1 cellular context compared by ENCODE assay signal in genomic region chr3:178480795-178481194, GRCh38.
A peak's percentile ranks its signal among the peaks of the same experiment; 100 is the strongest.
TF ChIP-seq lines count a peak whose summit lies in the region.

No MANE protein-coding gene starts in this region.

TF ChIP-seq in GM12878, 131 proteins besides CTCF, POLR2A, EP300 and RAD21 (continued from another document and continues in another):
- TF ChIP-seq NKRF (conservative IDR thresholded peaks at IDR 0.05) (0 out of 2 replicates have a peak, but pooled peaks have one; percentile 19), SP1 (IDR thresholded peaks at IDR 0.05; ENCODE audit: low read depth, low read length) (peak; percentile 64), GABPA (IDR thresholded peaks at IDR 0.05; ENCODE audit: low read depth) (no peak), TCF3 (IDR thresholded peaks at IDR 0.05; ENCODE audit: borderline replicate concordance, insufficient read depth, low read depth, low read length) (peak; percentile 79; the same call in 1 of the 2 replicates), WRNIP1 (IDR thresholded peaks at IDR 0.05; ENCODE audit: borderline replicate concordance, low read depth, low read length) (no peak), HSF1 (IDR thresholded peaks at IDR 0.05; ENCODE audit: low read depth, low read length) (no peak), ZNF592 (IDR thresholded peaks at IDR 0.05) (no peak), GATAD2B (conservative IDR thresholded peaks at IDR 0.05; ENCODE audit: low read depth) (peak; percentile 64; the same call in 1 of the 2 replicates), NRF1 (conservative IDR thresholded peaks at IDR 0.05; ENCODE audit: low read depth, low read length) (no peak), POU2F2 (IDR thresholded peaks at IDR 0.05; ENCODE audit: borderline replicate concordance, low read depth, low read length) (peak; percentile 85), SREBF1 (IDR thresholded peaks at IDR 0.05; ENCODE audit: low read length) (no peak), BRCA1 (IDR thresholded peaks at IDR 0.05; ENCODE audit: low read depth, low read length) (no peak), SIX5 (IDR thresholded peaks at IDR 0.05; ENCODE audit: low read depth, low read length, severe bottlenecking) (no peak), FOXK2 (IDR thresholded peaks at IDR 0.05) (no peak), ELK1 (IDR thresholded peaks at IDR 0.05; ENCODE audit: low read depth, low read length) (peak; percentile 31; the same call in 1 of the 2 replicates), RAD51 (IDR thresholded peaks at IDR 0.05) (no peak), PRDM15 (CRISPR knock-in tag; IDR thresholded peaks at IDR 0.05) (no peak), BMI1 (IDR thresholded peaks at IDR 0.05; ENCODE audit: borderline replicate concordance) (peak; percentile 77), BHLHE40 (IDR thresholded peaks at IDR 0.05; ENCODE audit: borderline replicate concordance in 1 of 2, low read depth in 2 of 2, low read length in 1 of 2) (peak; percentile 80 to 83), HDAC2 (IDR thresholded peaks at IDR 0.05) (no peak), CREB1 (IDR thresholded peaks at IDR 0.05; ENCODE audit: low read depth) (peak; percentile 38), CBFB (IDR thresholded peaks at IDR 0.05; ENCODE audit: low read depth) (peak; percentile 74; the same call in 1 of the 2 replicates), ZNF622 (IDR thresholded peaks at IDR 0.05) (no peak), ZBTB4 (CRISPR knock-in tag; IDR thresholded peaks at IDR 0.05) (no peak), RB1 (IDR thresholded peaks at IDR 0.05; ENCODE audit: borderline replicate concordance) (no peak), IKZF2 (IDR thresholded peaks at IDR 0.05) (peak; percentile 96 to 97), BCL11A (IDR thresholded peaks at IDR 0.05; ENCODE audit: low read depth, low read length) (peak; percentile 98), SIN3A (IDR thresholded peaks at IDR 0.05; ENCODE audit: low read depth, low read length) (no peak), NR2F1 (conservative IDR thresholded peaks at IDR 0.05) (peak; percentile 99), EZH2 (IDR thresholded peaks at IDR 0.05; ENCODE audit: borderline replicate concordance, control insufficient read depth, low read depth, low read length) (no peak), HDGF (IDR thresholded peaks at IDR 0.05) (0 out of 2 replicates have a peak, but pooled peaks have one; percentile 52), IRF5 (IDR thresholded peaks at IDR 0.05; ENCODE audit: borderline replicate concordance) (no peak), SUPT20H (IDR thresholded peaks at IDR 0.05; ENCODE audit: borderline replicate concordance, control insufficient read depth, low read depth, low read length) (no peak), USF2 (IDR thresholded peaks at IDR 0.05; ENCODE audit: borderline replicate concordance, low read depth, low read length) (no peak)
